In the genomic region with DNA sequence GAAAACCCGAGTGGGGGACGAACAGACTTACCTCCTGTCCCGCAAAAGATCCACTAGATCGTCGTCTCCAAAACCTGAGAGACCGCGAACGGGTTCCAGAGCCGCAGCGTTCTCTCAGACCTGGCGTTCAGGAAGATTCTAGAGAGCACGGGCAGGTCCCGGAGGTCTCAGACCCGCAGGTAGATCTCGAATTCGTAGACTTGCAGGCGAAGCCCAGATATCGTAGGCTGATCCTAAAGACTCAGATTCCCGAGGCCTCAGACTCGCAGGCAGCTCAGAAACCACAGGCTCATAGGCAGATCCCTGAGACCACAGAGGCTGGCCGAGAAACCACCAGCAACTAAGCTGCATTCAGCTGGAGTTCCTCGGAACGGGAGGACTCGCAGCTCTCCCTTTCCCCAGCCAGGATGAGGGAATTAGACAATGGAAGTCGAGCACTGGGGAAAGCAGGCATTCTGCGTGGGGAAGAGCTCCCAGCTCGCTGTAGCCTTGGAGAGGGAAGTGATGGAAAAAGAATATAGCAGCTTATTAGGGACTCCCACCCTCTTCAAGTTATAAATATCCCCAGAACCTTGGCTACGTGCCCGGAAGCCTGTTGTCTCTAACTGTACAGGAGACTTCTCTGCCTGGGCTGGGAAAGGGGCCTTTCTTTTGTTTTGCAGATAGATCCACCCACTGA, we compare ENCODE assay signal across 1 cellular context.
TF ChIP-seq lines count a peak whose summit lies in the region.

A gene (minus strand): TSS at position 502 of the 679 bp plus-strand sequence. CDS start 1,831 bp downstream, outside the sequence.

TF ChIP-seq in IMR-90, 13 proteins besides CTCF, POLR2A, EP300 and RAD21 (continued from another document):
- TF ChIP-seq MAZ (IDR thresholded peaks at IDR 0.05; ENCODE audit: borderline replicate concordance, low read depth, low read length) = no peak; the same call in 1 of the 2 replicates
- TF ChIP-seq, protein P1, sequence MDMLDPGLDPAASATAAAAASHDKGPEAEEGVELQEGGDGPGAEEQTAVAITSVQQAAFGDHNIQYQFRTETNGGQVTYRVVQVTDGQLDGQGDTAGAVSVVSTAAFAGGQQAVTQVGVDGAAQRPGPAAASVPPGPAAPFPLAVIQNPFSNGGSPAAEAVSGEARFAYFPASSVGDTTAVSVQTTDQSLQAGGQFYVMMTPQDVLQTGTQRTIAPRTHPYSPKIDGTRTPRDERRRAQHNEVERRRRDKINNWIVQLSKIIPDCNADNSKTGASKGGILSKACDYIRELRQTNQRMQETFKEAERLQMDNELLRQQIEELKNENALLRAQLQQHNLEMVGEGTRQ (IDR thresholded peaks at IDR 0.05; ENCODE audit: low read depth, low read length) = no peak
- TF ChIP-seq CHD1 (IDR thresholded peaks at IDR 0.05; ENCODE audit: low read depth, low read length) = no peak
- TF ChIP-seq MXI1 (IDR thresholded peaks at IDR 0.05; ENCODE audit: borderline replicate concordance, low read depth, low read length) = no peak
- no peak for TF ChIP-seq SMC3 (IDR thresholded peaks at IDR 0.05; ENCODE audit: low read depth, low read length)
- no peak for TF ChIP-seq RCOR1 (IDR thresholded peaks at IDR 0.05; ENCODE audit: insufficient replicate concordance, low read length)
- no peak for TF ChIP-seq FOS (IDR thresholded peaks at IDR 0.05; ENCODE audit: low read depth, low read length)
- no peak for TF ChIP-seq NFE2L2 (IDR thresholded peaks at IDR 0.05; ENCODE audit: low read depth, low read length)
